8 cellular contexts compared by ENCODE assay signal in genomic region chr11:32891657-32892354, GRCh38. TPM values are rescaled to one million over a fixed set of nuclear protein-coding genes. Genes with fewer than 3 reads are reported as not detected.
DNase-seq lines count a peak whose midpoint lies in the region; TF ChIP-seq lines count a peak whose summit lies in the region.

No MANE protein-coding gene starts in this region.

- TF ChIP-seq EP300 in suprapubic skin (IDR thresholded peaks at IDR 0.05): no peak

- no peaks in the 10 kb centered on the region for H3K27me3 ChIP-seq in suprapubic skin

- no peak for TF ChIP-seq POLR2A in suprapubic skin (IDR thresholded peaks at IDR 0.05)

- no peak for TF ChIP-seq CTCF in suprapubic skin (IDR thresholded peaks at IDR 0.05)

- H3K27ac Mint-ChIP-seq in T-helper 1 cell treated with Interleukin-12 subunit alpha and Interleukin-12 subunit beta and Interleukin-4 antibody, amounts not matched to agents 30 μg/mL and 1 μg/mL, for 36 hours: peak overlapping the region; percentile 83

- DNase-seq in T-helper 1 cell (no peak), NCI-H1417 (lab: John Stamatoyannopoulos, UW) (peak in 2 of 3 experiments; percentile 51 to 89), amniotic epithelial cell (ENCODE audit: low read depth) (peak; percentile 18), kidney tubule cell (ENCODE audit: low spot score) (peak; percentile 9), suprapubic skin (ENCODE audit: low spot score in 2 of 2) (no peak), DMS114 treated with DMSO at 0.1 percent for 48 hours (lab: John Stamatoyannopoulos, UW; ENCODE audit: unreplicated experiment) (no peak), activated gamma-delta T cell (lab: John Stamatoyannopoulos, UW) (no peak)

- no peaks in the 10 kb centered on the region for H3K36me3 ChIP-seq in suprapubic skin

- no peaks in the 10 kb centered on the region for H3K9me3 ChIP-seq in suprapubic skin

- H3K4me1 ChIP-seq in suprapubic skin: peaks cover 22% of the 10 kb centered on the region

- peaks cover 3% of the 10 kb centered on the region for H3K36me3 Mint-ChIP-seq in T-helper 1 cell treated with Interleukin-12 subunit alpha and Interleukin-12 subunit beta and Interleukin-4 antibody, amounts not matched to agents 30 μg/mL and 1 μg/mL, for 36 hours (ENCODE audit: low read depth)

- WGBS in suprapubic skin: 9% methylated on average over 10 of the region's 10 CpGs

- H3K27me3 Mint-ChIP-seq in T-helper 1 cell treated with Interleukin-12 subunit alpha and Interleukin-12 subunit beta and Interleukin-4 antibody, amounts not matched to agents 30 μg/mL and 1 μg/mL, for 36 hours (ENCODE audit: low read depth): peaks cover 20% of the 10 kb centered on the region

- H3K27ac ChIP-seq in suprapubic skin: peak overlapping the region; percentile 97

- H3K4me3 ChIP-seq in suprapubic skin: peak overlapping the region; percentile 96

- peaks cover 23% of the 10 kb centered on the region for H3K4me1 Mint-ChIP-seq in T-helper 1 cell treated with Interleukin-12 subunit alpha and Interleukin-12 subunit beta and Interleukin-4 antibody, amounts not matched to agents 30 μg/mL and 1 μg/mL, for 36 hours (ENCODE audit: low read depth)

- no peaks in the 10 kb centered on the region for H3K9me3 Mint-ChIP-seq in T-helper 1 cell treated with Interleukin-12 subunit alpha and Interleukin-12 subunit beta and Interleukin-4 antibody, amounts not matched to agents 30 μg/mL and 1 μg/mL, for 36 hours

- H3K4me3 Mint-ChIP-seq in T-helper 1 cell treated with Interleukin-12 subunit alpha and Interleukin-12 subunit beta and Interleukin-4 antibody, amounts not matched to agents 30 μg/mL and 1 μg/mL, for 36 hours: peak overlapping the region; percentile 83

RNA-seq across cellular contexts. Expression of gene QSER1, which starts 0.8 kb away (rescaled TPM):
- 10 to 100 TPM; 27.0 to 89.0 (median 49.5) TPM for total RNA-seq in suprapubic skin

Comparison
In these comparisons a context has a peak if more than half of its experiments do, and no peak if none do; other contexts are left out.
1. DNase-seq: peak in NCI-H1417 (2 of 3), amniotic epithelial cell (single experiment) and kidney tubule cell (single experiment); none in T-helper 1 cell (0 of 5), suprapubic skin (0 of 2), DMS114 treated with DMSO at 0.1 percent for 48 hours (single experiment) and activated gamma-delta T cell (single experiment).